ENCODE assay signal across 9 cellular contexts in the genomic region with DNA sequence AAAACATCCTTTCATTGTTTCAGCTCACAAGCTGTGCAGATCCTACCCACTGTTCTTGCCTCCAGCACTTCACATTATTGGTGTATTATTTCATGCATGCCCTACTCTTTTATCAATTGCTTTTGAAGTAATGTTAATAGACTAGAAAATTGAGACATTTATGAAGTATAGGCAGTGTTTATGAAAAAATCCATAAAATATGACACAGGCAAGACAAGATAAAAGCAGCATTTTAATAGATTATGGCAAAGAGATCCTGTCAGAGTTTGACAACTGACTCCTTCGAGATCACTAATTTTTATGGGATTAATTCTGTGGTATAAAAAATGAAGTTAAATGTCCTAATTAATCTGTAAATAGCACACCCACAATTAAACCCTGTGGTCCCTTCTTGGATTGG.
"Had no signal": no experiment of that assay in that cellular context is flagged by ENCODE, and none has a peak within 500 bp of the region (broad histone marks: within the 10 kb centered on the region; RNA-seq: fewer than 3 reads in every experiment).

No MANE protein-coding gene starts in this region.

- H3K9me3 ChIP-seq: HAP-1 had no signal

- H3K36me3 ChIP-seq: HAP-1 had no signal

- H3K27ac ChIP-seq: GM23248 had no signal

- H3K9ac ChIP-seq: GM23248 had no signal

- H2AFZ ChIP-seq: GM23248, GM23338 had no signal

- H3K4me3 ChIP-seq: GM23248, GM23338, HAP-1 had no signal

- ATAC-seq: GM23338, HCT116 had no signal

- H3K4me2 ChIP-seq: GM23338 had no signal

- H3K27ac Mint-ChIP-seq: GM23338, H9, HFFc6 had no signal

- H3K4me3 Mint-ChIP-seq: GM23338, H9, HFFc6 had no signal

- DNase-seq: GM23248, GOT3, H7, H9, HCEC 1CT, HFFc6 had no signal

- H3K9me3 Mint-ChIP-seq: GM23338, H9, HFFc6 had no signal
